Comparison of ENCODE assay signal across 18 cellular contexts in the genomic region with DNA sequence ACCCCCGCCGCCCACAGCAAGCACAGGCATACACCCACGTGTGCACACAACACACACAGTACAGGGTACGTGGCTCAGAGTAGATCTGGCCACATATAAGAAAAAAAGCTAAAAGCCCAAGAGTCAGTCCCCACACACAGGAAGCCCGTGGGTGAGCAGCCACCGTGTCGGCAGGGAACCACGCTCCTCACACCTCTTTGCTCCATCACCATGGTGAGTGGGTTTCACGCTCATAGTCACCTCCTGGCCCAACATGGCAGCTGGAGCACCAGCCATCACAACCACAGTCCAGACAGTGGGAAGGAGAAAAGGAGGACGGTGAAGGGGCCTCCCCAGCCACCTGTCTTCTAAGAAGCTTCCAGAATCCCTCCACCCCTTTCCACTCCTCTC.
DNase-seq lines count a peak whose midpoint lies in the region; ATAC-seq lines count a peak whose summit lies in the region.
"Had no signal": no experiment of that assay in that cellular context is flagged by ENCODE, and none has a peak within 500 bp of the region (broad histone marks: within the 10 kb centered on the region; RNA-seq: fewer than 3 reads in every experiment).

No MANE protein-coding gene starts in this region.

- no peak for ATAC-seq in HG03097 (IDR thresholded peaks at IDR 0.05; ENCODE audit: low FRiP score, unreplicated experiment)
- ATAC-seq: right lobe of liver had no signal

- peak overlapping the region; percentile 55 for H3K27ac Mint-ChIP-seq in activated T-cell treated with anti-CD3 and anti-CD28 coated beads, Interleukin-2, amount 50 U/mL, for 24 hours
- peak overlapping the region; percentile 83 for H3K27ac Mint-ChIP-seq in activated naive CD8-positive, alpha-beta T cell
- H3K27ac Mint-ChIP-seq: memory B cell had no signal

- no peak overlapping the region for H3K4me3 ChIP-seq in Jurkat, Clone E6-1 (ENCODE audit: low read length)
- H3K4me3 ChIP-seq: adrenal gland, HAP-1, right lobe of liver, thoracic aorta had no signal

- DNase-seq in activated T-cell treated with anti-CD3 and anti-CD28 coated beads, Interleukin-2, amount 50 U/mL, for 24 hours: no peak
- DNase-seq in activated T-cell treated with anti-CD3 and anti-CD28 coated beads, Interleukin-2, amount 50 U/mL, for 48 hours: no peak
- DNase-seq in Jurkat, Clone E6-1 (ENCODE audit: low read depth, low spot score): peak; percentile 57
- peak; percentile 47 for DNase-seq in stimulated activated CD8-positive, alpha-beta memory T cell treated with anti-CD3 and anti-CD28 coated beads, Interleukin-12 subunit alpha, Interleukin-12 subunit beta, amount 100 ng/mL, for 4 hours (ENCODE audit: low read depth)
- DNase-seq in CD1c-positive myeloid dendritic cell (ENCODE audit: extremely low spot score) (no peak), ecto neural progenitor cell (ENCODE audit: low spot score) (no peak)
- DNase-seq: adrenal gland, dermis blood vessel endothelial cell, naive B cell, NCI-H1105 treated with DMSO at 0.1 percent for 48 hours, NCI-H526 had no signal

- H3K4me3 Mint-ChIP-seq in activated T-cell treated with anti-CD3 and anti-CD28 coated beads, Interleukin-2, amount 50 U/mL, for 24 hours: no peak overlapping the region
- peak overlapping the region; percentile 51 for H3K4me3 Mint-ChIP-seq in activated naive CD8-positive, alpha-beta T cell
- H3K4me3 Mint-ChIP-seq: CD14-positive monocyte, memory B cell had no signal

- H3K36me3 Mint-ChIP-seq in activated T-cell treated with anti-CD3 and anti-CD28 coated beads, Interleukin-2, amount 50 U/mL, for 24 hours (ENCODE audit: low read depth): peaks cover 62% of the 10 kb centered on the region
- H3K36me3 Mint-ChIP-seq in activated naive CD8-positive, alpha-beta T cell: peaks cover 6% of the 10 kb centered on the region
- H3K36me3 Mint-ChIP-seq: CD14-positive monocyte, naive B cell had no signal

- no peaks in the 10 kb centered on the region for H3K27me3 Mint-ChIP-seq in activated T-cell treated with anti-CD3 and anti-CD28 coated beads, Interleukin-2, amount 50 U/mL, for 24 hours
- no peaks in the 10 kb centered on the region for H3K27me3 Mint-ChIP-seq in activated naive CD8-positive, alpha-beta T cell
- H3K27me3 Mint-ChIP-seq: memory B cell, naive B cell had no signal

- H3K9me3 Mint-ChIP-seq in activated T-cell treated with anti-CD3 and anti-CD28 coated beads, Interleukin-2, amount 50 U/mL, for 24 hours: peaks cover 3% of the 10 kb centered on the region
- no peaks in the 10 kb centered on the region for H3K9me3 Mint-ChIP-seq in activated naive CD8-positive, alpha-beta T cell (ENCODE audit: low read depth)
- H3K9me3 Mint-ChIP-seq: memory B cell had no signal

- peaks cover 55% of the 10 kb centered on the region for H3K4me1 Mint-ChIP-seq in activated T-cell treated with anti-CD3 and anti-CD28 coated beads, Interleukin-2, amount 50 U/mL, for 24 hours (ENCODE audit: low read depth)
- peaks cover 52% of the 10 kb centered on the region for H3K4me1 Mint-ChIP-seq in activated naive CD8-positive, alpha-beta T cell (ENCODE audit: low read depth)

Comparison
In these comparisons a context has a peak if more than half of its experiments do, and no peak if none do; other contexts are left out.
1. DNase-seq: peak in Jurkat, Clone E6-1 (single experiment) and stimulated activated CD8-positive, alpha-beta memory T cell treated with anti-CD3 and anti-CD28 coated beads, Interleukin-12 subunit alpha, Interleukin-12 subunit beta, amount 100 ng/mL, for 4 hours (single experiment); none in activated T-cell treated with anti-CD3 and anti-CD28 coated beads, Interleukin-2, amount 50 U/mL, for 24 hours (single experiment), activated T-cell treated with anti-CD3 and anti-CD28 coated beads, Interleukin-2, amount 50 U/mL, for 48 hours (0 of 2), CD1c-positive myeloid dendritic cell (single experiment) and ecto neural progenitor cell (single experiment).